19 cellular contexts compared by ENCODE assay signal in the genomic region with DNA sequence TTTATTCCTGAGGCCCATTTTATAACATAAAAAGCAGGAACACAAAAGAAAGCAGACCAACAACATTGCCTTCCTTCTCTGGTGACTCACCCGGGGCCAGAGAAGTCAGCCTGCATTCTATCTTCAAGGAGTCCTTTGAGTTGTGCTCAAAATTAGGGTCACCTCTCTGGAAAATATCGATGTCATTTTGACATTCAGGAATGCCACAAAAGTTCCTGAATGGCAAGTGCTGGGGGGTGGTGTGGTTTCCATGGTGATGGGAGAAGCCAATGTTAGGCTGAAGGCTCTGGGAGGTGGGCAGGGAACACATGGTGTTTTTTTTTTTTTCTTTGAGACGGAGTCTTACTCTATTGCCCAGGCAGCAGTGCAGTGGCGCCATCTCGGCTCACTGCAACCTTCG.
DNase-seq lines count a peak whose midpoint lies in the region; TF ChIP-seq lines count a peak whose summit lies in the region.
"Had no signal": no experiment of that assay in that cellular context is flagged by ENCODE, and none has a peak within 500 bp of the region (broad histone marks: within the 10 kb centered on the region; RNA-seq: fewer than 3 reads in every experiment).

No MANE protein-coding gene starts in this region.

- H3K4me3 Mint-ChIP-seq in neural crest cell = no peak overlapping the region
- H3K4me3 Mint-ChIP-seq: B cell; CD4-positive, CD25-positive, alpha-beta regulatory T cell; CD8-positive, alpha-beta T cell; HFFc6 had no signal

- in situ Hi-C loops in brain microvascular endothelial cell (cut with HindIII; ENCODE audit: low pct_ligation_motif_present, low sequenced_read_pairs) = no loop called here

- DNase-seq in ELF-1 (ENCODE audit: low read depth, low spot score) = peak; percentile 62
- peak; percentile 76 for DNase-seq in islet precursor cell
- DNase-seq in neural crest cell (ENCODE audit: low read depth, low spot score) = no peak
- no peak for DNase-seq in anterior cingulate cortex (lab: John Stamatoyannopoulos, UW)
- no peak for DNase-seq in brain microvascular endothelial cell
- no peak for DNase-seq in GM03348 (ENCODE audit: low spot score)
- DNase-seq: Caco-2; CD4-positive, CD25-positive, alpha-beta regulatory T cell; CD8-positive, alpha-beta T cell; DMS 273 treated with DMSO at 0.1 percent for 48 hours; DMS79; EL; GF-D8; GOT3; HFFc6 had no signal

- no peaks in the 10 kb centered on the region for H3K9me3 Mint-ChIP-seq in neural crest cell
- H3K9me3 Mint-ChIP-seq: CD4-positive, CD25-positive, alpha-beta regulatory T cell; CD8-positive, alpha-beta T cell; HFFc6 had no signal

- peaks cover 10% of the 10 kb centered on the region for H3K4me1 Mint-ChIP-seq in neural crest cell
- H3K4me1 Mint-ChIP-seq: B cell; CD4-positive, CD25-positive, alpha-beta regulatory T cell had no signal

- H3K36me3 ChIP-seq in brain microvascular endothelial cell (replicated peaks) = no peaks in the 10 kb centered on the region
- H3K36me3 ChIP-seq: BLaER1, HAP-1 had no signal

- H3K27me3 ChIP-seq in brain microvascular endothelial cell (replicated peaks) = no peaks in the 10 kb centered on the region
- H3K27me3 ChIP-seq: BLaER1 had no signal

- no peak overlapping the region for H3K4me3 ChIP-seq in brain microvascular endothelial cell (ENCODE audit: low read depth, low read length)
- H3K4me3 ChIP-seq: BLaER1, HAP-1 had no signal

- TF ChIP-seq CTCF in neural crest cell (conservative IDR thresholded peaks at IDR 0.05) = no peak
- TF ChIP-seq CTCF in brain microvascular endothelial cell (IDR thresholded peaks at IDR 0.05; ENCODE audit: low read depth, low read length, missing control alignments) = no peak

- H3K36me3 Mint-ChIP-seq in neural crest cell (ENCODE audit: low read depth) = no peaks in the 10 kb centered on the region
- H3K36me3 Mint-ChIP-seq: CD4-positive, CD25-positive, alpha-beta regulatory T cell; CD8-positive, alpha-beta T cell had no signal

- peak overlapping the region; percentile 64 for H3K27ac Mint-ChIP-seq in neural crest cell (ENCODE audit: unreplicated experiment)
- H3K27ac Mint-ChIP-seq: B cell; CD4-positive, CD25-positive, alpha-beta regulatory T cell; CD8-positive, alpha-beta T cell; HFFc6 had no signal

- H3K27ac ChIP-seq in brain microvascular endothelial cell = no peak overlapping the region
- H3K27ac ChIP-seq: BLaER1, C4-2B had no signal

- peaks cover 32% of the 10 kb centered on the region for H3K27me3 Mint-ChIP-seq in neural crest cell (ENCODE audit: low read depth)

Comparison
In these comparisons a context has a peak if more than half of its experiments do, and no peak if none do; other contexts are left out.
1. DNase-seq: peak in ELF-1 (single experiment) and islet precursor cell (single experiment); none in neural crest cell (single experiment), anterior cingulate cortex (0 of 58), brain microvascular endothelial cell (single experiment) and GM03348 (single experiment).